9 cellular contexts compared by ENCODE assay signal in genomic region chr3:14461006-14461747, GRCh38. TPM values are rescaled to one million over a fixed set of nuclear protein-coding genes. Genes with fewer than 3 reads are reported as not detected.
DNase-seq lines count a peak whose midpoint lies in the region; ATAC-seq lines count a peak whose summit lies in the region.
"Had no signal": no experiment of that assay in that cellular context is flagged by ENCODE, and none has a peak within 500 bp of the region (broad histone marks: within the 10 kb centered on the region; RNA-seq: fewer than 3 reads in every experiment).

No MANE protein-coding gene starts in this region.

- H3K4me1 Mint-ChIP-seq in activated T-helper 2 cell treated with anti-CD3 and anti-CD28 coated beads, Interferon-gamma antibody, Interleukin-2, Interleukin-4, amounts not matched to agents 10 μg/mL and 5 μg/mL and 100 μg/mL, durations not matched to agents 14 hours and 24 hours and 36 hours (ENCODE audit: low read depth) = peaks cover 10% of the 10 kb centered on the region

- peak overlapping the region in 1 of 2 experiments; percentile 75 for H2BK12ac ChIP-seq in mesenchymal stem cell (ENCODE audit: low read length in 2 of 2)

- no peak overlapping the region for H2BK120ac ChIP-seq in mesenchymal stem cell (ENCODE audit: low read depth, low read length)

- H3K27ac Mint-ChIP-seq in activated naive CD4-positive, alpha-beta T cell treated with anti-CD3 and anti-CD28 coated beads, Interleukin-2, amount 50 U/mL, for 72 hours = peak overlapping the region; percentile 68 to 87
- peak overlapping the region; percentile 42 for H3K27ac Mint-ChIP-seq in activated T-helper 2 cell treated with anti-CD3 and anti-CD28 coated beads, Interferon-gamma antibody, Interleukin-2, Interleukin-4, amounts not matched to agents 10 μg/mL and 5 μg/mL and 100 μg/mL, durations not matched to agents 14 hours and 24 hours and 36 hours

- ATAC-seq in activated naive CD4-positive, alpha-beta T cell treated with anti-CD3 and anti-CD28 coated beads, Interleukin-2, amount 50 U/mL, for 72 hours = no peak
- ATAC-seq in HG03469 (IDR thresholded peaks at IDR 0.05; ENCODE audit: unreplicated experiment) (no peak), GM18907 (IDR thresholded peaks at IDR 0.05; ENCODE audit: unreplicated experiment) (no peak)

- no peaks in the 10 kb centered on the region for H3K27me3 Mint-ChIP-seq in activated T-helper 2 cell treated with anti-CD3 and anti-CD28 coated beads, Interferon-gamma antibody, Interleukin-2, Interleukin-4, amounts not matched to agents 10 μg/mL and 5 μg/mL and 100 μg/mL, durations not matched to agents 14 hours and 24 hours and 36 hours (ENCODE audit: low read depth)

- no peaks in the 10 kb centered on the region for H3K9me3 ChIP-seq in mesenchymal stem cell (ENCODE audit: control insufficient read depth, low read length)

- no peak overlapping the region for H4K91ac ChIP-seq in mesenchymal stem cell (ENCODE audit: low read length)

- intact Hi-C loops in activated T-helper 2 cell treated with anti-CD3 and anti-CD28 coated beads, Interferon-gamma antibody, Interleukin-2, Interleukin-4, amounts not matched to agents 10 μg/mL and 5 μg/mL and 100 μg/mL, durations not matched to agents 14 hours and 24 hours and 36 hours (cut with micrococcal nuclease) = no loop called here

- H3K4me2 ChIP-seq in mesenchymal stem cell (ENCODE audit: low read length, poor library complexity, severe bottlenecking) = no peak overlapping the region

- peaks cover 0 to 16% of the 10 kb centered on the region in 2 donors for H3K36me3 Mint-ChIP-seq in activated naive CD4-positive, alpha-beta T cell treated with anti-CD3 and anti-CD28 coated beads, Interleukin-2, amount 50 U/mL, for 72 hours
- H3K36me3 Mint-ChIP-seq in activated T-helper 2 cell treated with anti-CD3 and anti-CD28 coated beads, Interferon-gamma antibody, Interleukin-2, Interleukin-4, amounts not matched to agents 10 μg/mL and 5 μg/mL and 100 μg/mL, durations not matched to agents 14 hours and 24 hours and 36 hours (ENCODE audit: low read depth) = peaks cover 45% of the 10 kb centered on the region

- peaks cover 3% of the 10 kb centered on the region for H3K79me1 ChIP-seq in mesenchymal stem cell (replicated peaks; ENCODE audit: low read length, poor library complexity, severe bottlenecking)

- H2AK5ac ChIP-seq in mesenchymal stem cell (ENCODE audit: low read length, severe bottlenecking) = peak overlapping the region; percentile 43

- H3K9ac ChIP-seq in mesenchymal stem cell (ENCODE audit: low read length) = peak overlapping the region; percentile 54

- H3K4me3 Mint-ChIP-seq in activated T-helper 2 cell treated with anti-CD3 and anti-CD28 coated beads, Interferon-gamma antibody, Interleukin-2, Interleukin-4, amounts not matched to agents 10 μg/mL and 5 μg/mL and 100 μg/mL, durations not matched to agents 14 hours and 24 hours and 36 hours (ENCODE audit: low read depth) = no peak overlapping the region
- H3K4me3 Mint-ChIP-seq: activated T-cell treated with anti-CD3 and anti-CD28 coated beads, Interleukin-2, amount 50 U/mL, for 72 hours had no signal

- H3K14ac ChIP-seq in mesenchymal stem cell (ENCODE audit: low read length in 2 of 2) = peak overlapping the region in 1 of 2 experiments; percentile 73

- H3K27ac ChIP-seq in mesenchymal stem cell (ENCODE audit: low read length, poor library complexity, severe bottlenecking) (peak overlapping the region; percentile 94), temporal lobe (ENCODE audit: low read depth, low read length) (peak overlapping the region; percentile 25)

- H2BK15ac ChIP-seq in mesenchymal stem cell (ENCODE audit: low read depth, poor library complexity, severe bottlenecking) = no peak overlapping the region

- no peak overlapping the region for H3K23ac ChIP-seq in mesenchymal stem cell (ENCODE audit: low read length in 2 of 2)

- 80% methylated on average over 13 of the region's 13 CpGs for WGBS in mesenchymal stem cell

- DNase-seq in activated naive CD4-positive, alpha-beta T cell treated with anti-CD3 and anti-CD28 coated beads, Interleukin-2, amount 50 U/mL, for 72 hours (ENCODE audit: low spot score in 2 of 2) = no peak
- no peak for DNase-seq in activated naive CD4-positive, alpha-beta T cell treated with anti-CD3 and anti-CD28 coated beads, Interleukin-2, amount 50 U/mL, for 16 hours
- DNase-seq in activated T-helper 2 cell treated with anti-CD3 and anti-CD28 coated beads, Interferon-gamma antibody, Interleukin-2, Interleukin-4, amounts not matched to agents 10 μg/mL and 5 μg/mL and 100 μg/mL, durations not matched to agents 14 hours and 24 hours and 36 hours (ENCODE audit: low spot score) = no peak
- no peak for DNase-seq in mesenchymal stem cell
- no peak for DNase-seq in stimulated activated CD4-positive, alpha-beta T cell treated with anti-CD3 and anti-CD28 coated beads, Interleukin-4, amount 100 ng/mL, for 4 hours

- peaks cover 49 to 70% of the 10 kb centered on the region in 2 experiments for H3K36me3 ChIP-seq in mesenchymal stem cell (ENCODE audit: control insufficient read depth in 1 of 2, insufficient read depth in 2 of 2, low read depth in 1 of 2, low read length in 2 of 2)

- H3K4ac ChIP-seq in mesenchymal stem cell (ENCODE audit: low read depth in 1 of 2, low read length in 2 of 2) = peak overlapping the region in 1 of 2 experiments; percentile 49

- H3K27me3 ChIP-seq in mesenchymal stem cell (ENCODE audit: control insufficient read depth in 1 of 2, insufficient read depth in 1 of 2, low read length in 2 of 2) = no peaks in the 10 kb centered on the region

- peak overlapping the region; percentile 10 to 87 for H3K18ac ChIP-seq in mesenchymal stem cell (ENCODE audit: low read depth in 1 of 2, low read length in 2 of 2)

- H2AFZ ChIP-seq in mesenchymal stem cell (ENCODE audit: low read depth, low read length) = no peak overlapping the region

- no peak overlapping the region for H3K4me3 ChIP-seq in mesenchymal stem cell (ENCODE audit: insufficient read depth in 1 of 2, low read depth in 1 of 2, low read length in 2 of 2)

- H3K4me1 ChIP-seq in mesenchymal stem cell (ENCODE audit: control insufficient read depth, insufficient read depth, low read depth, low read length) = peaks cover 61% of the 10 kb centered on the region

- H4K8ac ChIP-seq in mesenchymal stem cell (ENCODE audit: low read length) = peak overlapping the region; percentile 73

- H2BK5ac ChIP-seq in mesenchymal stem cell (ENCODE audit: low read depth, low read length, poor library complexity, severe bottlenecking) = no peak overlapping the region

- H3K9me3 Mint-ChIP-seq in activated naive CD4-positive, alpha-beta T cell treated with anti-CD3 and anti-CD28 coated beads, Interleukin-2, amount 50 U/mL, for 72 hours = no peaks in the 10 kb centered on the region
- no peaks in the 10 kb centered on the region for H3K9me3 Mint-ChIP-seq in activated T-helper 2 cell treated with anti-CD3 and anti-CD28 coated beads, Interferon-gamma antibody, Interleukin-2, Interleukin-4, amounts not matched to agents 10 μg/mL and 5 μg/mL and 100 μg/mL, durations not matched to agents 14 hours and 24 hours and 36 hours
- H3K9me3 Mint-ChIP-seq: activated T-cell treated with anti-CD3 and anti-CD28 coated beads, Interleukin-2, amount 50 U/mL, for 72 hours had no signal

RNA-seq across cellular contexts. Expression of gene SLC6A6, which starts 58.8 kb away (rescaled TPM):
- total RNA-seq in activated naive CD4-positive, alpha-beta T cell treated with anti-CD3 and anti-CD28 coated beads, Interleukin-2, amount 50 U/mL, for 72 hours = 10 to 100 TPM; 52.7 to 71.9 TPM
- total RNA-seq in activated T-helper 2 cell treated with anti-CD3 and anti-CD28 coated beads, Interferon-gamma antibody, Interleukin-2, Interleukin-4, amounts not matched to agents 10 μg/mL and 5 μg/mL and 100 μg/mL, durations not matched to agents 14 hours and 24 hours and 36 hours = 55.1 and 55.8 TPM in 2 replicates
- 34.8 TPM for polyA plus RNA-seq in mesenchymal stem cell (2013, experiment 1 of 2)
- 33.8 TPM for polyA plus RNA-seq in mesenchymal stem cell (2013, experiment 2 of 2)
- 12.5 TPM for total RNA-seq in temporal lobe
